In genomic region chr2:216695401-216695821, GRCh38 we compare ENCODE assay signal across 7 cellular contexts. TPM values are rescaled to one million over a fixed set of nuclear protein-coding genes. Genes with fewer than 3 reads are reported as not detected.
DNase-seq lines count a peak whose midpoint lies in the region; ATAC-seq, FAIRE-seq and TF ChIP-seq lines count a peak whose summit lies in the region.

Gene IGFBP5, minus strand, starts transcription at chr2:216695549. Its CDS starts 774 bp downstream, at chr2:216694775.

- H3K4me3 ChIP-seq in NT2/D1 (ENCODE audit: insufficient read length, low read depth) (peak within 1 kb of the TSS; percentile 68), ectodermal cell (ENCODE audit: insufficient read depth, low read depth, low read length) (peak within 1 kb of the TSS; percentile 94), liver (ENCODE audit: low read depth in 1 of 3, low read length in 3 of 3) (peak within 1 kb of the TSS in 2 of 3 donors; percentile 23 to 35)

- H3K27ac ChIP-seq in ectodermal cell (ENCODE audit: insufficient read depth, low read depth, low read length, poor library complexity, severe bottlenecking) (peak within 1 kb of the TSS; percentile 4), liver (ENCODE audit: low read depth in 1 of 2, low read length in 2 of 2) (peak within 1 kb of the TSS in 1 of 2 donors; percentile 13)

- 0 to 2% methylated on average over 9 to 16 of the region's 16 CpGs for WGBS in ectodermal cell, 2 experiments
- 19% methylated on average over 16 of the region's 16 CpGs for WGBS in liver

- peak; percentile 54 for DNase-seq in HTR-8/SVneo (ENCODE audit: insufficient read length, low spot score)
- peak; percentile 76 for DNase-seq in NT2/D1 (ENCODE audit: low read depth, low spot score)
- DNase-seq in stromal cell of bone marrow (ENCODE audit: low read depth) = peak; percentile 73
- DNase-seq in SKM-1 (lab: John Stamatoyannopoulos, UW; ENCODE audit: unreplicated experiment) = no peak

- H3K9ac ChIP-seq in NT2/D1 (ENCODE audit: insufficient read length, low read depth) = peak within 1 kb of the TSS; percentile 87
- H3K9ac ChIP-seq in liver (ENCODE audit: low read depth in 1 of 2, low read length in 2 of 2) = no peak within 1 kb of the TSS

- no peak for TF ChIP-seq CTCF in liver (IDR thresholded peaks at IDR 0.05; ENCODE audit: low read depth, low read length, missing input control)

- TF ChIP-seq RAD21 in liver (IDR thresholded peaks at IDR 0.05) = peak in 1 of 2 donors; percentile 15

- no peak for FAIRE-seq in HTR-8/SVneo (lab: Jason Lieb, UNC)

- H3K9me3 ChIP-seq in NT2/D1 (ENCODE audit: insufficient read depth, low read length) (no peaks in the 10 kb centered on the region), ectodermal cell (ENCODE audit: control insufficient read depth, low read length) (no peaks in the 10 kb centered on the region), liver (ENCODE audit: control insufficient read depth in 4 of 4, low read length in 3 of 4) (no peaks in the 10 kb centered on the region)

- peaks cover 7% of the 10 kb centered on the region for H3K4me1 ChIP-seq in NT2/D1 (ENCODE audit: insufficient read depth, insufficient read length)
- peaks cover 25% of the 10 kb centered on the region for H3K4me1 ChIP-seq in ectodermal cell (ENCODE audit: control insufficient read depth, insufficient read depth, low read length)
- peaks cover 12 to 29% (median 19%) of the 10 kb centered on the region in 4 donors for H3K4me1 ChIP-seq in liver (ENCODE audit: control insufficient read depth in 4 of 4, insufficient read depth in 4 of 4, low read length in 3 of 4)

- H3K27me3 ChIP-seq in NT2/D1 (ENCODE audit: insufficient read depth, insufficient read length) = peaks cover 18% of the 10 kb centered on the region
- no peaks in the 10 kb centered on the region for H3K27me3 ChIP-seq in ectodermal cell (ENCODE audit: control insufficient read depth, insufficient read depth, low read length, poor library complexity, severe bottlenecking)
- H3K27me3 ChIP-seq in liver (ENCODE audit: control insufficient read depth in 4 of 4, insufficient read depth in 4 of 4, low read length in 3 of 4) = peaks cover 0 to 15% (median 10%) of the 10 kb centered on the region in 4 donors

- no peak for ATAC-seq in GM19463 (IDR thresholded peaks at IDR 0.05; ENCODE audit: unreplicated experiment)

- H3K36me3 ChIP-seq in NT2/D1 (ENCODE audit: insufficient read depth, insufficient read length, low read length) (no peaks in the 10 kb centered on the region), ectodermal cell (ENCODE audit: control insufficient read depth, insufficient read depth, low read length) (no peaks in the 10 kb centered on the region), liver (ENCODE audit: control insufficient read depth in 4 of 4, insufficient read depth in 3 of 4, low read depth in 1 of 4, low read length in 3 of 4) (no peaks in the 10 kb centered on the region)

TF ChIP-seq in liver, 16 proteins besides CTCF, POLR2A, EP300 and RAD21:
- TF ChIP-seq, protein P1, sequence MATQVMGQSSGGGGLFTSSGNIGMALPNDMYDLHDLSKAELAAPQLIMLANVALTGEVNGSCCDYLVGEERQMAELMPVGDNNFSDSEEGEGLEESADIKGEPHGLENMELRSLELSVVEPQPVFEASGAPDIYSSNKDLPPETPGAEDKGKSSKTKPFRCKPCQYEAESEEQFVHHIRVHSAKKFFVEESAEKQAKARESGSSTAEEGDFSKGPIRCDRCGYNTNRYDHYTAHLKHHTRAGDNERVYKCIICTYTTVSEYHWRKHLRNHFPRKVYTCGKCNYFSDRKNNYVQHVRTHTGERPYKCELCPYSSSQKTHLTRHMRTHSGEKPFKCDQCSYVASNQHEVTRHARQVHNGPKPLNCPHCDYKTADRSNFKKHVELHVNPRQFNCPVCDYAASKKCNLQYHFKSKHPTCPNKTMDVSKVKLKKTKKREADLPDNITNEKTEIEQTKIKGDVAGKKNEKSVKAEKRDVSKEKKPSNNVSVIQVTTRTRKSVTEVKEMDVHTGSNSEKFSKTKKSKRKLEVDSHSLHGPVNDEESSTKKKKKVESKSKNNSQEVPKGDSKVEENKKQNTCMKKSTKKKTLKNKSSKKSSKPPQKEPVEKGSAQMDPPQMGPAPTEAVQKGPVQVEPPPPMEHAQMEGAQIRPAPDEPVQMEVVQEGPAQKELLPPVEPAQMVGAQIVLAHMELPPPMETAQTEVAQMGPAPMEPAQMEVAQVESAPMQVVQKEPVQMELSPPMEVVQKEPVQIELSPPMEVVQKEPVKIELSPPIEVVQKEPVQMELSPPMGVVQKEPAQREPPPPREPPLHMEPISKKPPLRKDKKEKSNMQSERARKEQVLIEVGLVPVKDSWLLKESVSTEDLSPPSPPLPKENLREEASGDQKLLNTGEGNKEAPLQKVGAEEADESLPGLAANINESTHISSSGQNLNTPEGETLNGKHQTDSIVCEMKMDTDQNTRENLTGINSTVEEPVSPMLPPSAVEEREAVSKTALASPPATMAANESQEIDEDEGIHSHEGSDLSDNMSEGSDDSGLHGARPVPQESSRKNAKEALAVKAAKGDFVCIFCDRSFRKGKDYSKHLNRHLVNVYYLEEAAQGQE (IDR thresholded peaks at IDR 0.05) = peak; percentile 25
- TF ChIP-seq, protein P2, sequence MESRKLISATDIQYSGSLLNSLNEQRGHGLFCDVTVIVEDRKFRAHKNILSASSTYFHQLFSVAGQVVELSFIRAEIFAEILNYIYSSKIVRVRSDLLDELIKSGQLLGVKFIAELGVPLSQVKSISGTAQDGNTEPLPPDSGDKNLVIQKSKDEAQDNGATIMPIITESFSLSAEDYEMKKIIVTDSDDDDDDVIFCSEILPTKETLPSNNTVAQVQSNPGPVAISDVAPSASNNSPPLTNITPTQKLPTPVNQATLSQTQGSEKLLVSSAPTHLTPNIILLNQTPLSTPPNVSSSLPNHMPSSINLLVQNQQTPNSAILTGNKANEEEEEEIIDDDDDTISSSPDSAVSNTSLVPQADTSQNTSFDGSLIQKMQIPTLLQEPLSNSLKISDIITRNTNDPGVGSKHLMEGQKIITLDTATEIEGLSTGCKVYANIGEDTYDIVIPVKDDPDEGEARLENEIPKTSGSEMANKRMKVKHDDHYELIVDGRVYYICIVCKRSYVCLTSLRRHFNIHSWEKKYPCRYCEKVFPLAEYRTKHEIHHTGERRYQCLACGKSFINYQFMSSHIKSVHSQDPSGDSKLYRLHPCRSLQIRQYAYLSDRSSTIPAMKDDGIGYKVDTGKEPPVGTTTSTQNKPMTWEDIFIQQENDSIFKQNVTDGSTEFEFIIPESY (IDR thresholded peaks at IDR 0.05) = no peak
- TF ChIP-seq TAF1 (conservative IDR thresholded peaks at IDR 0.05) = peak; percentile 81
TF ChIP-seq in liver: peak in this region for 2.

RNA-seq across cellular contexts. Expression of gene IGFBP5, which starts in this region (rescaled TPM):
- 351 TPM for polyA plus RNA-seq in ectodermal cell (2013, experiment 1 of 4)
- 469 TPM for polyA plus RNA-seq in ectodermal cell (2013, experiment 2 of 4)
- polyA plus RNA-seq in ectodermal cell (2013, experiment 3 of 4) = 223 TPM
- polyA plus RNA-seq in ectodermal cell (2013, experiment 4 of 4) = 273 TPM
- 10 to 100 TPM in 1 of 2 donors, 1 to 10 TPM in 1; 2.3 to 43.4 TPM for total RNA-seq in liver
- polyA plus RNA-seq in liver = 10 to 100 TPM; 13.0 to 15.7 TPM

Comparison
In these comparisons a context has a peak if more than half of its experiments do, and no peak if none do; other contexts are left out.
1. H3K4me3 ChIP-seq: peak in every context shown above with its lines; median percentile 94 in ectodermal cell; 68 in NT2/D1; 29 in liver.